ENCODE assay signal across 7 cellular contexts in genomic region chr6:31546962-31547726, GRCh38. TPM values are rescaled to one million over a fixed set of nuclear protein-coding genes. Genes with fewer than 3 reads are reported as not detected.
DNase-seq lines count a peak whose midpoint lies in the region; ATAC-seq, FAIRE-seq and TF ChIP-seq lines count a peak whose summit lies in the region.

Gene NFKBIL1 (plus strand): TSS chr6:31547608. CDS start chr6:31547695, 87 bp downstream.

- peak within 1 kb of the TSS; percentile 55 for H3K4me3 ChIP-seq in iPS-18c (ENCODE audit: insufficient read depth, low read depth, low read length)
- H3K4me3 ChIP-seq in skeletal muscle satellite cell (ENCODE audit: low read length), result peak within 1 kb of the TSS; percentile 71

- H3K27ac ChIP-seq in VCaP, result peak within 1 kb of the TSS; percentile 82

- peaks cover 21% of the 10 kb centered on the region for H3K4me1 ChIP-seq in skeletal muscle satellite cell (ENCODE audit: control insufficient read depth, insufficient read depth, low read length)

- H3K9me3 ChIP-seq in iPS-18c (ENCODE audit: control insufficient read depth, insufficient read depth, low read length) (no peaks in the 10 kb centered on the region), skeletal muscle satellite cell (replicated peaks; ENCODE audit: low read length) (no peaks in the 10 kb centered on the region)

- H3K27me3 ChIP-seq in skeletal muscle satellite cell (ENCODE audit: control insufficient read depth, insufficient read depth, low read length), result no peaks in the 10 kb centered on the region

- ATAC-seq in HG03103 (IDR thresholded peaks at IDR 0.05; ENCODE audit: low read depth, unreplicated experiment), result peak; percentile 59

- H3K36me3 ChIP-seq in skeletal muscle satellite cell (ENCODE audit: insufficient read depth, low read length), result peaks cover 14% of the 10 kb centered on the region

- H3K4me2 ChIP-seq in skeletal muscle satellite cell (ENCODE audit: low read length), result peak within 1 kb of the TSS; percentile 89

- DNase-seq in GM18507 (ENCODE audit: extremely low spot score, insufficient read length, low read depth) (peak; percentile 69), NCI-H2196 (lab: John Stamatoyannopoulos, UW; ENCODE audit: unreplicated experiment) (peak; percentile 94), T47D (ENCODE audit: low read depth in 1 of 2, low spot score in 1 of 2) (peak; percentile 85 to 96)

- H3K9ac ChIP-seq in skeletal muscle satellite cell (ENCODE audit: low read depth, low read length), result peak within 1 kb of the TSS; percentile 93

- in situ Hi-C loops in T47D (cut with HindIII; ENCODE audit: low pct_unique_long_range_greater_than_20kb, low sequenced_read_pairs), result no loop called here

- TF ChIP-seq CTCF in VCaP (conservative IDR thresholded peaks at IDR 0.05), result peak; percentile 34

- peak; percentile 98 for FAIRE-seq in GM18507 (lab: Jason Lieb, UNC)

RNA-seq across cellular contexts. Expression of gene NFKBIL1, which starts in this region (rescaled TPM):
- total RNA-seq in skeletal muscle satellite cell (2012; rRNA removed), result 20.3 and 24.5 TPM in 2 replicates

Comparison
In these comparisons a context has a peak if more than half of its experiments do, and no peak if none do; other contexts are left out.
1. Peak in every context shown above with its lines: DNase-seq, ATAC-seq, H3K4me3 ChIP-seq and H3K27ac ChIP-seq.